ENCODE assay signal across 26 cellular contexts in genomic region chr1:74237035-74237434, GRCh38. TPM values are rescaled to one million over a fixed set of nuclear protein-coding genes. Genes with fewer than 3 reads are reported as not detected.
"Had no signal": no experiment of that assay in that cellular context is flagged by ENCODE, and none has a peak within 500 bp of the region (broad histone marks: within the 10 kb centered on the region; RNA-seq: fewer than 3 reads in every experiment).

No MANE protein-coding gene starts in this region.

- FAIRE-seq: endometrium, kidney had no signal

- DNase-seq: cerebellar nuclear complex; colonic mucosa; cortex of kidney; effector CD8-positive, alpha-beta T cell; effector memory CD8-positive, alpha-beta T cell; endodermal cell; erythroblast; esophagus squamous epithelium; foreskin fibroblast; gastrocnemius medialis; glutamatergic neuron; head of caudate nucleus; hippocampal formation; islet precursor cell; kidney; kidney glomerular epithelial cell; left lung; lower lobe of right lung; mesenchymal stem cell; naive thymus-derived CD4-positive, alpha-beta T cell had no signal

- H3K4me1 ChIP-seq: colonic mucosa, esophagus squamous epithelium, gastrocnemius medialis, left lung, lower lobe of right lung had no signal

- H3K4me3 ChIP-seq: colonic mucosa, esophagus squamous epithelium, gastrocnemius medialis, left lung, lower lobe of right lung had no signal

- H3K27ac ChIP-seq: colonic mucosa, epithelial cell of prostate, esophagus squamous epithelium, gastrocnemius medialis, left lung, lower lobe of right lung had no signal

- ATAC-seq: effector memory CD8-positive, alpha-beta T cell; esophagus mucosa; gastrocnemius medialis; left lung; lower lobe of right lung; naive thymus-derived CD4-positive, alpha-beta T cell had no signal

- H3K9me3 ChIP-seq: colonic mucosa, esophagus squamous epithelium, gastrocnemius medialis, left lung, lower lobe of right lung had no signal

- H3K36me3 ChIP-seq: colonic mucosa, esophagus squamous epithelium, left lung, lower lobe of right lung had no signal

- H3K27me3 ChIP-seq: colonic mucosa, esophagus squamous epithelium, gastrocnemius medialis, left lung had no signal

RNA-seq across cellular contexts. Expression of gene TNNI3K, which starts 1.8 kb away (rescaled TPM):
- total RNA-seq: chondrocyte, esophagus mucosa, glomerular endothelial cell, lung microvascular endothelial cell had no signal
- polyA plus RNA-seq: naive thymus-derived CD4-positive, alpha-beta T cell had no signal

RNA-seq across cellular contexts. Expression of gene LRRIQ3, which starts 39.1 kb away (rescaled TPM):
- total RNA-seq: chondrocyte, glomerular endothelial cell had no signal
